ENCODE assay signal across 1 cellular context in the genomic region with DNA sequence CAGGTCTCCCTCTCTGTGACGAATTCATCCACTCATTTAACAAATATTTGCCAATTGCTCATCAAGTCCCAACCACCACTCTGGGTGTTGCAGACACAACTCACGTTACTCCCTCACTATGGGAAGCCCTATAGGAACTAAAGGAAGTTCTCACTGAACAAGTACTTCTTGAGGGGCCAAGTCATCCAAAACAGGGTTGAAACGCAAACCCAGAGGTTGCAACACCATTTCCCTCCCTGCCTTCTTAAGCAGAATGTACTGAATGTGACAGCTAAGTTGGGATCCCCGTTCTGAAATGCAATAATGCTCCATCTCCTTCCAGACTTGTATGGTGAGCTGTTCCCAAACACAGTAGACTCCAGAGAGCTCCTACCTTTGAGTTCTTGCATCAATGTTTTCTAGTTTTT.
A peak's percentile ranks its signal among the peaks of the same experiment; 100 is the strongest.
TF ChIP-seq lines count a peak whose summit lies in the region.

No MANE protein-coding gene starts in this region.

TF ChIP-seq in K562, 482 proteins besides CTCF, POLR2A, EP300 and RAD21:
- TF ChIP-seq HINFP (tag; conservative IDR thresholded peaks at IDR 0.05; ENCODE audit: low read depth) (no peak), FOSL1 (tag; conservative IDR thresholded peaks at IDR 0.05) (peak; percentile 71), CEBPB (tag; IDR thresholded peaks at IDR 0.05) (peak; percentile 43)
